In the genomic region with DNA sequence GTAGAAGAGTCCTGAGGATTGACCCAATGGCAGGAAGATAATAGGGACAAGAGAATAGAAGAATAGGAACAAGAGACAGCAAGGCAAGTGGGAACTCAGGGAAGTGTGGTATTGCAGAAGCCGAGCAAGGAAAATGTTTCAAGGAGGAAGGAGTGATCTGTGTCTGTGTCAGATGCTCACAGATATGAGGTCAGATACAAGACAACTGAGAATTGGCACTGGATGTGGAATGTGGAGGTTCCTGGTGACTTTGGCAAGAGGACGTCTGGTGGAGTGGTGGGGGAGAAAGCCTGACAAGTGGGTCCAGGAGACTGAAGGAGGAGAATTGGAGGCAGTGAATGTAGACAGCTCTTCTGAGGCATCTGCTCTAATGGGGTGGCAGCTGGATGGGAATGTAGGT, we compare ENCODE assay signal across 21 cellular contexts. TPM values are rescaled to one million over a fixed set of nuclear protein-coding genes. Genes with fewer than 3 reads are reported as not detected.
DNase-seq lines count a peak whose midpoint lies in the region; ATAC-seq and TF ChIP-seq lines count a peak whose summit lies in the region.
"Had no signal": no experiment of that assay in that cellular context is flagged by ENCODE, and none has a peak within 500 bp of the region (broad histone marks: within the 10 kb centered on the region; RNA-seq: fewer than 3 reads in every experiment).

No MANE protein-coding gene starts in this region.

- no peak overlapping the region for H3K4me3 Mint-ChIP-seq in T-helper 1 cell treated with Interleukin-12 subunit alpha and Interleukin-12 subunit beta and Interleukin-4 antibody, amounts not matched to agents 30 μg/mL and 1 μg/mL, for 36 hours

- ATAC-seq in SK-N-SH treated with all-trans-retinoic acid at 6 μM for 48 hours: peak; percentile 16; the same call in 2 of the 3 replicates
- no peak for ATAC-seq in GM18502 (IDR thresholded peaks at IDR 0.05; ENCODE audit: poor library complexity, unreplicated experiment)
- ATAC-seq: left cardiac atrium, mucosa of descending colon, Right ventricle myocardium inferior had no signal

- H3K27me3 ChIP-seq in skeletal muscle tissue (ENCODE audit: control insufficient read depth in 3 of 3, insufficient read depth in 3 of 3, low read length in 3 of 3): no peaks in the 10 kb centered on the region
- no peaks in the 10 kb centered on the region for H3K27me3 ChIP-seq in esophagus squamous epithelium
- H3K27me3 ChIP-seq: breast epithelium, thyroid gland had no signal

- H3K36me3 Mint-ChIP-seq in T-helper 1 cell treated with Interleukin-12 subunit alpha and Interleukin-12 subunit beta and Interleukin-4 antibody, amounts not matched to agents 30 μg/mL and 1 μg/mL, for 36 hours (ENCODE audit: low read depth): peaks cover 47% of the 10 kb centered on the region

- DNase-seq in T-helper 1 cell (no peak), fibroblast of the aortic adventitia (ENCODE audit: low read depth) (peak; percentile 15), NCI-H526 treated with DMSO at 0.1 percent for 48 hours (lab: John Stamatoyannopoulos, UW) (no peak), esophagus squamous epithelium (lab: John Stamatoyannopoulos, UW) (no peak)
- DNase-seq: activated naive CD4-positive, alpha-beta T cell treated with anti-CD3 and anti-CD28 coated beads, Interleukin-2, amount 50 U/mL, for 16 hours; GOT3; left cardiac atrium; mucosa of descending colon; NCI-H2029; thyroid gland had no signal

- H3K4me3 ChIP-seq in fibroblast of the aortic adventitia (ENCODE audit: low read depth, low read length) (no peak overlapping the region), skeletal muscle tissue (ENCODE audit: low read length in 3 of 3) (no peak overlapping the region), esophagus squamous epithelium (no peak overlapping the region)
- H3K4me3 ChIP-seq: breast epithelium, K562, mucosa of descending colon, skin epidermis, thyroid gland had no signal

- H3K9ac ChIP-seq in skeletal muscle tissue (ENCODE audit: low read depth in 1 of 3, low read length in 3 of 3): peak overlapping the region in 1 of 3 donors; percentile 6

- TF ChIP-seq POLR2A in esophagus squamous epithelium (IDR thresholded peaks at IDR 0.05): no peak

- no peak for TF ChIP-seq CTCF in fibroblast of the aortic adventitia (IDR thresholded peaks at IDR 0.05; ENCODE audit: insufficient read depth, low read length)
- no peak for TF ChIP-seq CTCF in esophagus squamous epithelium (IDR thresholded peaks at IDR 0.05)

- peaks cover 26% of the 10 kb centered on the region for H3K4me1 Mint-ChIP-seq in T-helper 1 cell treated with Interleukin-12 subunit alpha and Interleukin-12 subunit beta and Interleukin-4 antibody, amounts not matched to agents 30 μg/mL and 1 μg/mL, for 36 hours (ENCODE audit: low read depth)

- H3K36me3 ChIP-seq in skeletal muscle tissue (ENCODE audit: control insufficient read depth in 3 of 3, insufficient read depth in 3 of 3, low read length in 3 of 3) (peaks cover 7 to 31% (median 25%) of the 10 kb centered on the region in 3 donors), esophagus squamous epithelium (peaks cover 0 to 49% (median 2%) of the 10 kb centered on the region in 3 donors)
- H3K36me3 ChIP-seq: breast epithelium had no signal

- peak overlapping the region; percentile 26 for H3K27ac Mint-ChIP-seq in T-helper 1 cell treated with Interleukin-12 subunit alpha and Interleukin-12 subunit beta and Interleukin-4 antibody, amounts not matched to agents 30 μg/mL and 1 μg/mL, for 36 hours

- no peaks in the 10 kb centered on the region for H3K27me3 Mint-ChIP-seq in T-helper 1 cell treated with Interleukin-12 subunit alpha and Interleukin-12 subunit beta and Interleukin-4 antibody, amounts not matched to agents 30 μg/mL and 1 μg/mL, for 36 hours (ENCODE audit: low read depth)

- peaks cover 47 to 73% (median 69%) of the 10 kb centered on the region in 3 donors for H3K4me1 ChIP-seq in skeletal muscle tissue (ENCODE audit: control insufficient read depth in 3 of 3, insufficient read depth in 3 of 3, low read length in 3 of 3)
- peaks cover 0 to 53% (median 15%) of the 10 kb centered on the region in 3 donors for H3K4me1 ChIP-seq in esophagus squamous epithelium
- H3K4me1 ChIP-seq: breast epithelium had no signal

- intact Hi-C loops in esophagus squamous epithelium (cut with DNase I): no loop called here

- no peaks in the 10 kb centered on the region for H3K9me3 Mint-ChIP-seq in T-helper 1 cell treated with Interleukin-12 subunit alpha and Interleukin-12 subunit beta and Interleukin-4 antibody, amounts not matched to agents 30 μg/mL and 1 μg/mL, for 36 hours

- H3K27ac ChIP-seq in skeletal muscle tissue (ENCODE audit: low read depth, low read length) (peak overlapping the region; percentile 97), esophagus squamous epithelium (peak overlapping the region in 1 of 4 donors; percentile 31)
- H3K27ac ChIP-seq: 22Rv1, C4-2B, HL-60, thyroid gland had no signal

- H3K9me3 ChIP-seq in skeletal muscle tissue (ENCODE audit: control insufficient read depth in 3 of 3, low read length in 3 of 3) (no peaks in the 10 kb centered on the region), esophagus squamous epithelium (no peaks in the 10 kb centered on the region)
- H3K9me3 ChIP-seq: breast epithelium, mucosa of descending colon, thyroid gland had no signal

- 71 to 78% methylated on average over 2 of the region's 2 CpGs for WGBS in esophagus squamous epithelium, 2 donors

TF ChIP-seq in SK-N-SH treated with all-trans-retinoic acid at 6 μM for 48 hours, 23 proteins besides CTCF, POLR2A, EP300 and RAD21 (continues in another document):
- TF ChIP-seq GLIS3 (CRISPR knock-in tag; IDR thresholded peaks at IDR 0.05): no peak
- no peak for TF ChIP-seq CSDC2 (CRISPR knock-in tag; IDR thresholded peaks at IDR 0.05)
- TF ChIP-seq SNAI2 (CRISPR knock-in tag; IDR thresholded peaks at IDR 0.05): no peak
- no peak for TF ChIP-seq RARB (CRISPR knock-in tag; IDR thresholded peaks at IDR 0.05)
- TF ChIP-seq ZC3H10 (CRISPR knock-in tag; IDR thresholded peaks at IDR 0.05): no peak
- TF ChIP-seq, protein P1, sequence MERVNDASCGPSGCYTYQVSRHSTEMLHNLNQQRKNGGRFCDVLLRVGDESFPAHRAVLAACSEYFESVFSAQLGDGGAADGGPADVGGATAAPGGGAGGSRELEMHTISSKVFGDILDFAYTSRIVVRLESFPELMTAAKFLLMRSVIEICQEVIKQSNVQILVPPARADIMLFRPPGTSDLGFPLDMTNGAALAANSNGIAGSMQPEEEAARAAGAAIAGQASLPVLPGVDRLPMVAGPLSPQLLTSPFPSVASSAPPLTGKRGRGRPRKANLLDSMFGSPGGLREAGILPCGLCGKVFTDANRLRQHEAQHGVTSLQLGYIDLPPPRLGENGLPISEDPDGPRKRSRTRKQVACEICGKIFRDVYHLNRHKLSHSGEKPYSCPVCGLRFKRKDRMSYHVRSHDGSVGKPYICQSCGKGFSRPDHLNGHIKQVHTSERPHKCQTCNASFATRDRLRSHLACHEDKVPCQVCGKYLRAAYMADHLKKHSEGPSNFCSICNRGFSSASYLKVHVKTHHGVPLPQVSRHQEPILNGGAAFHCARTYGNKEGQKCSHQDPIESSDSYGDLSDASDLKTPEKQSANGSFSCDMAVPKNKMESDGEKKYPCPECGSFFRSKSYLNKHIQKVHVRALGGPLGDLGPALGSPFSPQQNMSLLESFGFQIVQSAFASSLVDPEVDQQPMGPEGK (CRISPR knock-in tag; IDR thresholded peaks at IDR 0.05; ENCODE audit: borderline replicate concordance): no peak
- TF ChIP-seq ZNF8 (CRISPR knock-in tag; IDR thresholded peaks at IDR 0.05): no peak
- TF ChIP-seq TCF4 (CRISPR knock-in tag; IDR thresholded peaks at IDR 0.05; ENCODE audit: borderline replicate concordance): no peak
- TF ChIP-seq ISL1 (CRISPR knock-in tag; IDR thresholded peaks at IDR 0.05): no peak
- TF ChIP-seq, protein P2, sequence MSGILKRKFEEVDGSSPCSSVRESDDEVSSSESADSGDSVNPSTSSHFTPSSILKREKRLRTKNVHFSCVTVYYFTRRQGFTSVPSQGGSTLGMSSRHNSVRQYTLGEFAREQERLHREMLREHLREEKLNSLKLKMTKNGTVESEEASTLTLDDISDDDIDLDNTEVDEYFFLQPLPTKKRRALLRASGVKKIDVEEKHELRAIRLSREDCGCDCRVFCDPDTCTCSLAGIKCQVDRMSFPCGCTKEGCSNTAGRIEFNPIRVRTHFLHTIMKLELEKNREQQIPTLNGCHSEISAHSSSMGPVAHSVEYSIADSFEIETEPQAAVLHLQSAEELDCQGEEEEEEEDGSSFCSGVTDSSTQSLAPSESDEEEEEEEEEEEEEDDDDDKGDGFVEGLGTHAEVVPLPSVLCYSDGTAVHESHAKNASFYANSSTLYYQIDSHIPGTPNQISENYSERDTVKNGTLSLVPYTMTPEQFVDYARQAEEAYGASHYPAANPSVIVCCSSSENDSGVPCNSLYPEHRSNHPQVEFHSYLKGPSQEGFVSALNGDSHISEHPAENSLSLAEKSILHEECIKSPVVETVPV (CRISPR knock-in tag; IDR thresholded peaks at IDR 0.05): no peak
- TF ChIP-seq, protein P3, sequence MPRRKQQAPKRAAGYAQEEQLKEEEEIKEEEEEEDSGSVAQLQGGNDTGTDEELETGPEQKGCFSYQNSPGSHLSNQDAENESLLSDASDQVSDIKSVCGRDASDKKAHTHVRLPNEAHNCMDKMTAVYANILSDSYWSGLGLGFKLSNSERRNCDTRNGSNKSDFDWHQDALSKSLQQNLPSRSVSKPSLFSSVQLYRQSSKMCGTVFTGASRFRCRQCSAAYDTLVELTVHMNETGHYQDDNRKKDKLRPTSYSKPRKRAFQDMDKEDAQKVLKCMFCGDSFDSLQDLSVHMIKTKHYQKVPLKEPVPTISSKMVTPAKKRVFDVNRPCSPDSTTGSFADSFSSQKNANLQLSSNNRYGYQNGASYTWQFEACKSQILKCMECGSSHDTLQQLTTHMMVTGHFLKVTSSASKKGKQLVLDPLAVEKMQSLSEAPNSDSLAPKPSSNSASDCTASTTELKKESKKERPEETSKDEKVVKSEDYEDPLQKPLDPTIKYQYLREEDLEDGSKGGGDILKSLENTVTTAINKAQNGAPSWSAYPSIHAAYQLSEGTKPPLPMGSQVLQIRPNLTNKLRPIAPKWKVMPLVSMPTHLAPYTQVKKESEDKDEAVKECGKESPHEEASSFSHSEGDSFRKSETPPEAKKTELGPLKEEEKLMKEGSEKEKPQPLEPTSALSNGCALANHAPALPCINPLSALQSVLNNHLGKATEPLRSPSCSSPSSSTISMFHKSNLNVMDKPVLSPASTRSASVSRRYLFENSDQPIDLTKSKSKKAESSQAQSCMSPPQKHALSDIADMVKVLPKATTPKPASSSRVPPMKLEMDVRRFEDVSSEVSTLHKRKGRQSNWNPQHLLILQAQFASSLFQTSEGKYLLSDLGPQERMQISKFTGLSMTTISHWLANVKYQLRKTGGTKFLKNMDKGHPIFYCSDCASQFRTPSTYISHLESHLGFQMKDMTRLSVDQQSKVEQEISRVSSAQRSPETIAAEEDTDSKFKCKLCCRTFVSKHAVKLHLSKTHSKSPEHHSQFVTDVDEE (CRISPR knock-in tag; IDR thresholded peaks at IDR 0.05): no peak
- no peak for TF ChIP-seq ZFP3 (CRISPR knock-in tag; IDR thresholded peaks at IDR 0.05)

RNA-seq across cellular contexts. Expression of a gene that starts 24.0 kb away (rescaled TPM):
- total RNA-seq in fibroblast of the aortic adventitia (ENCODE audit: low replicate concordance) (15.0 and 53.4 TPM in 2 replicates), skeletal muscle tissue (62.6 TPM), esophagus squamous epithelium (10 to 100 TPM; 16.6 to 55.5 (median 35.8) TPM)
